In the genomic region with DNA sequence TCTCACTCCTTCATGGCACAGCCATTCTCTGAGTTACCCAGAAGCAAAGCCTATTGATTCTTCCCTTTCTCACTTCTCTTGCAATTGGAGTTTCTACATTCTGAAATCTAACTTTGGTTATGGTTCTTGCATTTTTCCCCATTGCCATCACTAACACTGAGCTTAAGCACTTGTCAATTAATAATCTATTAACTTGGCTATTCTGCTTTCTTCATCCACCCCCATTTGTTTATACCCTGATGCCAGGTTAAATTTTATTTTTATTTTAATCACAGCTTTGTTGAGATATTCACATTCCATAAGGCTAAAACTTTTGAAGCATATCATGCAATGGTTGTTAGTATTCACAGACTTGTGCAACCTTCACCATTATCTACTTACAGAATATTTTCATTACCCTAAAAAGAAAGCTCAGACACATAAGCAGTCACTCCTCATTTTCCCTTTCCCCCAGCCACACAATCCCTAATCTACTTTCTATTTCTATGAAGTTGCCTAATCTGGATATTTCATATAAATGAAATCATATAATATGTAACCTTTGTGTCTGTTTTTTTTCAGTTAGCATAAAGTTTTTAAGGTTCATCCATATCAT, we compare ENCODE assay signal across 10 cellular contexts.
"Had no signal": no experiment of that assay in that cellular context is flagged by ENCODE, and none has a peak within 500 bp of the region (broad histone marks: within the 10 kb centered on the region; RNA-seq: fewer than 3 reads in every experiment).

No MANE protein-coding gene starts in this region.

- H3K9me3 ChIP-seq: pancreas, sigmoid colon had no signal

- ATAC-seq: left lobe of liver; pancreas; stimulated activated effector memory CD8-positive, alpha-beta T cell treated with anti-CD3 and anti-CD28 coated beads, Interleukin-12 subunit alpha, Interleukin-12 subunit beta, amount 100 ng/mL, for 72 hours had no signal

- DNase-seq: activated CD4-positive, CD25-positive, alpha-beta regulatory T cell treated with anti-CD3 and anti-CD28 coated beads, Interleukin-2, amount 50 U/mL, for 72 hours; activated naive CD8-positive, alpha-beta T cell treated with anti-CD3 and anti-CD28 coated beads for 36 hours; anterior cingulate cortex; cerebellar nuclear complex; naive B cell; pancreas; sigmoid colon; T-helper 9 cell had no signal

- H3K4me3 ChIP-seq: pancreas, sigmoid colon had no signal

- H3K4me1 ChIP-seq: pancreas, sigmoid colon had no signal

- H3K36me3 ChIP-seq: pancreas, sigmoid colon had no signal

- H3K27me3 ChIP-seq: pancreas, sigmoid colon had no signal
